In the genomic region with DNA sequence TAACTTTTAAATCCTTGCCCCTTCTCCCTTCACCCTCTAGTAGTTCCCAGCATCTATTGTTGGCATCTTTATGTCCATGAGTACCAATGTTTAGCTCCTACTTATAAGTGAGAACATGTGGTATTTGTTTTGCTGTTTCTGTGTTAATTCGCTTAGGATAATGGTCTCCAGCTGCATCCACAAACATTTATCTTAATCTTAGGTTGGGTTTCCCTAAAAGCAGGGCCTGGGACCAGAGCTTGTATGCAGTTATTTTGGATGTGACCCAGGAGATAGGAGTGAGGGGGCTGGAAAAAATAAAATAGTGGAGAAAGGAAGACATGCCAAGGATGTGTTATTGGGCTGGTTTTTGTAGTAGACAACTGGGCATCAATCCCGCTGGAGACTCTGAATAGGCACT, we compare ENCODE assay signal across 37 cellular contexts.
DNase-seq lines count a peak whose midpoint lies in the region; ATAC-seq, FAIRE-seq and TF ChIP-seq lines count a peak whose summit lies in the region.
"Had no signal": no experiment of that assay in that cellular context is flagged by ENCODE, and none has a peak within 500 bp of the region (broad histone marks: within the 10 kb centered on the region; RNA-seq: fewer than 3 reads in every experiment).

No MANE protein-coding gene starts in this region.

- H3K79me2 ChIP-seq in SK-N-SH (ENCODE audit: insufficient read depth) = no peaks in the 10 kb centered on the region
- H3K79me2 ChIP-seq in neural progenitor cell (ENCODE audit: low read depth) = no peaks in the 10 kb centered on the region

- intact Hi-C loops in esophagus muscularis mucosa (cut with DNase I) = no loop called here

- H2AFZ ChIP-seq in SK-N-SH (ENCODE audit: low read depth) (no peak overlapping the region), neural progenitor cell (replicated peaks) (no peak overlapping the region)

- no peak for TF ChIP-seq CTCF in SK-N-SH (IDR thresholded peaks at IDR 0.05)
- TF ChIP-seq CTCF in esophagus muscularis mucosa (IDR thresholded peaks at IDR 0.05) = no peak
- TF ChIP-seq CTCF in neural progenitor cell (IDR thresholded peaks at IDR 0.05) = no peak

- ATAC-seq in SK-N-SH treated with all-trans-retinoic acid at 6 μM for 48 hours (no peak; the same call in 2 of the 3 replicates), GM21737 (IDR thresholded peaks at IDR 0.05; ENCODE audit: unreplicated experiment) (no peak)
- ATAC-seq: A549; CD8-positive, alpha-beta T cell had no signal

- H3K27me3 ChIP-seq in SK-N-SH (ENCODE audit: insufficient read depth) (no peaks in the 10 kb centered on the region), esophagus muscularis mucosa (peaks cover 0 to 7% (median 0%) of the 10 kb centered on the region in 4 donors), neural progenitor cell (no peaks in the 10 kb centered on the region), SJCRH30 (no peaks in the 10 kb centered on the region)
- H3K27me3 ChIP-seq: BE2C; BLaER1; BLaER1 treated with 17β-estradiol and CSF1 and Interleukin-3, amounts not matched to agents 10 nM and 100 nM had no signal

- H3K9me3 Mint-ChIP-seq in neural progenitor cell = no peaks in the 10 kb centered on the region
- H3K9me3 Mint-ChIP-seq: CD4-positive, alpha-beta T cell; CD8-positive, alpha-beta T cell had no signal

- H3K4me3 Mint-ChIP-seq in neural progenitor cell = no peak overlapping the region
- H3K4me3 Mint-ChIP-seq: B cell; CD14-positive monocyte; CD4-positive, alpha-beta memory T cell; CD4-positive, alpha-beta T cell; CD4-positive, CD25-positive, alpha-beta regulatory T cell; CD8-positive, alpha-beta memory T cell; CD8-positive, alpha-beta T cell had no signal

- H3K36me3 Mint-ChIP-seq in neural progenitor cell = no peaks in the 10 kb centered on the region
- H3K36me3 Mint-ChIP-seq: CD14-positive monocyte; CD4-positive, alpha-beta memory T cell; CD4-positive, CD25-positive, alpha-beta regulatory T cell; CD8-positive, alpha-beta memory T cell; CD8-positive, alpha-beta T cell had no signal

- WGBS in SK-N-SH (ENCODE audit: low lambda C conversion rate) = 2% methylated on average over 2 of the region's 2 CpGs
- 82% methylated on average over 2 of the region's 2 CpGs for WGBS in esophagus muscularis mucosa

- H3K4me1 ChIP-seq in SK-N-SH (ENCODE audit: control insufficient read depth in 1 of 2, insufficient read depth in 2 of 2, low read depth in 1 of 2, low read length in 1 of 2) (peaks cover 0 to 18% of the 10 kb centered on the region in 2 experiments; a peak in 1 of 4 replicates), esophagus muscularis mucosa (no peaks in the 10 kb centered on the region), neural progenitor cell (no peaks in the 10 kb centered on the region), SJCRH30 (no peaks in the 10 kb centered on the region)
- H3K4me1 ChIP-seq: A549; BE2C; BLaER1; BLaER1 treated with 17β-estradiol and CSF1 and Interleukin-3, amounts not matched to agents 10 nM and 100 nM; Caco-2 had no signal

- H3K9me3 ChIP-seq in SK-N-SH (no peaks in the 10 kb centered on the region), esophagus muscularis mucosa (no peaks in the 10 kb centered on the region), neural progenitor cell (ENCODE audit: low read depth) (no peaks in the 10 kb centered on the region), SJCRH30 (replicated peaks) (no peaks in the 10 kb centered on the region)
- H3K9me3 ChIP-seq: A549; BE2C; BLaER1; BLaER1 treated with 17β-estradiol and CSF1 and Interleukin-3, amounts not matched to agents 10 nM and 100 nM; Caco-2 had no signal

- CTCF ChIA-PET in SK-N-SH (lab: Yijun Ruan, JAX) = interaction anchor here (1.0 kb wide), 1 partner anchor 46 kb away, joined by 3 read pairs; no protein-coding TSS in a partner anchor

- H3K9ac ChIP-seq in SK-N-SH = no peak overlapping the region
- H3K9ac ChIP-seq in neural progenitor cell = no peak overlapping the region
- H3K9ac ChIP-seq: BLaER1; BLaER1 treated with 17β-estradiol and CSF1 and Interleukin-3, amounts not matched to agents 10 nM and 100 nM had no signal

- TF ChIP-seq RAD21 in SK-N-SH (IDR thresholded peaks at IDR 0.05; ENCODE audit: low read length) = no peak

- peak in 1 of 2 experiments; percentile 84; a peak in 2 of 4 replicates for TF ChIP-seq EP300 in SK-N-SH (IDR thresholded peaks at IDR 0.05; ENCODE audit: borderline replicate concordance in 1 of 2, low read depth in 1 of 2, low read length in 1 of 2)
- TF ChIP-seq EP300 in esophagus muscularis mucosa (IDR thresholded peaks at IDR 0.05) = no peak

- H3K36me3 ChIP-seq in SK-N-SH (replicated peaks in 1 of 2; ENCODE audit: control insufficient read depth in 1 of 2, insufficient read depth in 2 of 2, low read length in 1 of 2) (no peaks in the 10 kb centered on the region), esophagus muscularis mucosa (no peaks in the 10 kb centered on the region), neural progenitor cell (no peaks in the 10 kb centered on the region), SJCRH30 (no peaks in the 10 kb centered on the region)
- H3K36me3 ChIP-seq: BE2C; BLaER1; BLaER1 treated with 17β-estradiol and CSF1 and Interleukin-3, amounts not matched to agents 10 nM and 100 nM had no signal

- H3K4me3 ChIP-seq in SK-N-SH (ENCODE audit: low read depth in 2 of 2, low read length in 1 of 2) = no peak overlapping the region
- no peak overlapping the region for H3K4me3 ChIP-seq in esophagus muscularis mucosa
- H3K4me3 ChIP-seq in neural progenitor cell = no peak overlapping the region
- no peak overlapping the region for H3K4me3 ChIP-seq in SJCRH30
- H3K4me3 ChIP-seq: A549; BLaER1; BLaER1 treated with 17β-estradiol and CSF1 and Interleukin-3, amounts not matched to agents 10 nM and 100 nM had no signal

- no peaks in the 10 kb centered on the region for H3F3A ChIP-seq in SK-N-SH (replicated peaks; ENCODE audit: insufficient read depth)
- no peaks in the 10 kb centered on the region for H3F3A ChIP-seq in neural progenitor cell (ENCODE audit: low read depth)

- no peak for TF ChIP-seq POLR2A in esophagus muscularis mucosa (IDR thresholded peaks at IDR 0.05; ENCODE audit: low read depth)

- peaks cover 12% of the 10 kb centered on the region for H3K4me1 Mint-ChIP-seq in neural progenitor cell
- H3K4me1 Mint-ChIP-seq: B cell; CD14-positive monocyte; CD4-positive, alpha-beta memory T cell; CD4-positive, CD25-positive, alpha-beta regulatory T cell; CD8-positive, alpha-beta memory T cell had no signal

- FAIRE-seq in urothelium cell line (lab: Jason Lieb, UNC) = no peak
- FAIRE-seq: A204.1, A549, D721Med had no signal

- H3K9me2 ChIP-seq in SK-N-SH = no peaks in the 10 kb centered on the region

- POLR2A ChIA-PET in SK-N-SH (lab: Yijun Ruan, JAX) = no interaction called here

- H3K4me2 ChIP-seq in SK-N-SH = no peak overlapping the region
- no peak overlapping the region for H3K4me2 ChIP-seq in neural progenitor cell
- H3K4me2 ChIP-seq: A549; BLaER1; BLaER1 treated with 17β-estradiol and CSF1 and Interleukin-3, amounts not matched to agents 10 nM and 100 nM had no signal

- H4K20me1 ChIP-seq in SK-N-SH (ENCODE audit: insufficient read depth) = no peaks in the 10 kb centered on the region
- no peaks in the 10 kb centered on the region for H4K20me1 ChIP-seq in neural progenitor cell (ENCODE audit: low read depth)
- H4K20me1 ChIP-seq: BLaER1; BLaER1 treated with 17β-estradiol and CSF1 and Interleukin-3, amounts not matched to agents 10 nM and 100 nM had no signal

- peak overlapping the region; percentile 26 for H3K27ac Mint-ChIP-seq in neural progenitor cell
- H3K27ac Mint-ChIP-seq: B cell; CD14-positive monocyte; CD4-positive, alpha-beta memory T cell; CD4-positive, alpha-beta T cell; CD4-positive, CD25-positive, alpha-beta regulatory T cell; CD8-positive, alpha-beta memory T cell; CD8-positive, alpha-beta T cell had no signal

- peaks cover 9% of the 10 kb centered on the region for H3K27me3 Mint-ChIP-seq in neural progenitor cell (ENCODE audit: insufficient read depth, low read depth)
- H3K27me3 Mint-ChIP-seq: B cell; CD4-positive, alpha-beta T cell; CD8-positive, alpha-beta memory T cell had no signal

- H3K27ac ChIP-seq in SK-N-SH (ENCODE audit: low read depth in 2 of 2, low read length in 1 of 2) (peak overlapping the region in 1 of 2 experiments; percentile 18; a peak in 1 of 4 replicates), esophagus muscularis mucosa (replicated peaks in 1 of 4) (no peak overlapping the region), neural progenitor cell (no peak overlapping the region), SJCRH30 (no peak overlapping the region)
- H3K27ac ChIP-seq: 22Rv1; A549; BLaER1; BLaER1 treated with 17β-estradiol and CSF1 and Interleukin-3, amounts not matched to agents 10 nM and 100 nM; C4-2B had no signal

- DNase-seq in SK-N-SH (peak; percentile 54), esophagus muscularis mucosa (ENCODE audit: extremely low spot score) (peak; percentile 50), neural progenitor cell (ENCODE audit: low spot score) (no peak), cerebellar cortex (ENCODE audit: low spot score) (no peak), urothelium cell line (ENCODE audit: low spot score) (no peak), SJCRH30 (no peak)
- DNase-seq: 8988T; ACHN; AML-193; BE2C; C1 segment of cervical spinal cord; Caco-2; Calu3; CD4-positive, alpha-beta memory T cell; CD4-positive, alpha-beta T cell; CD4-positive, CD25-positive, alpha-beta regulatory T cell; CD8-positive, alpha-beta memory T cell; CD8-positive, alpha-beta T cell; COR-L47; DMS 273 treated with DMSO at 0.1 percent for 48 hours; DMS153; DMS53; DMS79; DMS79 treated with DMSO at 0.1 percent for 48 hours; DND-41; EL had no signal

TF ChIP-seq in SK-N-SH, 30 proteins besides CTCF, POLR2A, EP300 and RAD21 (continues in another document):
- TF ChIP-seq CHD2 (IDR thresholded peaks at IDR 0.05; ENCODE audit: low read length, partially characterized antibody) = peak; percentile 67

TF ChIP-seq in SK-N-SH treated with all-trans-retinoic acid at 6 μM for 48 hours, 23 proteins besides CTCF, POLR2A, EP300 and RAD21 (continues in another document):
- TF ChIP-seq ZNF8 (CRISPR knock-in tag; IDR thresholded peaks at IDR 0.05) (0 out of 2 replicates have a peak, but pooled peaks have one; percentile 44), TOX (CRISPR knock-in tag; IDR thresholded peaks at IDR 0.05; ENCODE audit: borderline replicate concordance) (no peak), OSR1 (CRISPR knock-in tag; IDR thresholded peaks at IDR 0.05) (no peak), PPARA (CRISPR knock-in tag; IDR thresholded peaks at IDR 0.05; ENCODE audit: borderline replicate concordance) (no peak), TCF4 (CRISPR knock-in tag; IDR thresholded peaks at IDR 0.05; ENCODE audit: borderline replicate concordance) (peak; percentile 99), SNAI2 (CRISPR knock-in tag; IDR thresholded peaks at IDR 0.05) (no peak)

Comparison
In these comparisons a context has a peak if more than half of its experiments do, and no peak if none do; other contexts are left out.
1. DNase-seq: peak in SK-N-SH (single experiment) and esophagus muscularis mucosa (single experiment); none in neural progenitor cell (single experiment), cerebellar cortex (single experiment), urothelium cell line (single experiment) and SJCRH30 (0 of 2).